ENCODE assay signal across 8 cellular contexts in genomic region chr22:43185860-43186261, GRCh38. TPM values are rescaled to one million over a fixed set of nuclear protein-coding genes. Genes with fewer than 3 reads are reported as not detected.
DNase-seq lines count a peak whose midpoint lies in the region; ATAC-seq and TF ChIP-seq lines count a peak whose summit lies in the region.

No MANE protein-coding gene starts in this region.

- no peak for ATAC-seq in foreskin keratinocyte
- ATAC-seq in HG03097 (IDR thresholded peaks at IDR 0.05; ENCODE audit: low FRiP score, unreplicated experiment): no peak
- ATAC-seq in GM19397 (IDR thresholded peaks at IDR 0.05; ENCODE audit: unreplicated experiment): no peak

- peak overlapping the region; percentile 71 to 96 (median 86) for H3K4me3 ChIP-seq in BLaER1 treated with 17β-estradiol and CSF1 and Interleukin-3, amounts not matched to agents 10 nM and 100 nM
- peak overlapping the region; percentile 92 for H3K4me3 ChIP-seq in WERI-Rb-1 (ENCODE audit: low read depth, low read length)
- peak overlapping the region; percentile 66 to 74 for H3K4me3 ChIP-seq in neutrophil (ENCODE audit: low read depth in 1 of 2, low read length in 1 of 2)

- H3K27ac ChIP-seq in BLaER1 treated with 17β-estradiol and CSF1 and Interleukin-3, amounts not matched to agents 10 nM and 100 nM: peak overlapping the region in 10 of 11 experiments; percentile 80 to 97 (median 90); a peak in 19 of 22 replicates
- H3K27ac ChIP-seq in WERI-Rb-1: no peak overlapping the region
- H3K27ac ChIP-seq in foreskin keratinocyte: peak overlapping the region; percentile 72
- no peak overlapping the region for H3K27ac ChIP-seq in neutrophil

- no peak for TF ChIP-seq CTCF in WERI-Rb-1 (IDR thresholded peaks at IDR 0.05; ENCODE audit: low read depth, low read length)
- no peak for TF ChIP-seq CTCF in foreskin keratinocyte (conservative IDR thresholded peaks at IDR 0.05)
- TF ChIP-seq CTCF in neutrophil (IDR thresholded peaks at IDR 0.05): no peak

- peaks cover 1 to 6% (median 5%) of the 10 kb centered on the region in 11 experiments; a peak in 17 of 22 replicates for H3K9me3 ChIP-seq in BLaER1 treated with 17β-estradiol and CSF1 and Interleukin-3, amounts not matched to agents 10 nM and 100 nM (replicated peaks in 1 of 11)
- H3K9me3 ChIP-seq in WERI-Rb-1 (ENCODE audit: severe bottlenecking): no peaks in the 10 kb centered on the region
- no peaks in the 10 kb centered on the region for H3K9me3 ChIP-seq in neutrophil

- DNase-seq in HT-29 (ENCODE audit: low spot score): peak; percentile 61
- no peak for DNase-seq in WERI-Rb-1
- DNase-seq in foreskin keratinocyte: peak in 1 of 2 donors; percentile 15
- DNase-seq in activated gamma-delta T cell (lab: John Stamatoyannopoulos, UW): no peak

- H4K20me1 ChIP-seq in BLaER1 treated with 17β-estradiol and CSF1 and Interleukin-3, amounts not matched to agents 10 nM and 100 nM: peaks cover 0 to 53% (median 48%) of the 10 kb centered on the region in 11 experiments; a peak in 18 of 22 replicates

- H3K36me3 ChIP-seq in BLaER1 treated with 17β-estradiol and CSF1 and Interleukin-3, amounts not matched to agents 10 nM and 100 nM: peaks cover 17 to 43% (median 29%) of the 10 kb centered on the region in 11 experiments
- H3K36me3 ChIP-seq in WERI-Rb-1 (peaks cover 15% of the 10 kb centered on the region), neutrophil (peaks cover 20% of the 10 kb centered on the region)

- peaks cover 28 to 38% (median 35%) of the 10 kb centered on the region in 10 experiments for H3K4me1 ChIP-seq in BLaER1 treated with 17β-estradiol and CSF1 and Interleukin-3, amounts not matched to agents 10 nM and 100 nM
- H3K4me1 ChIP-seq in foreskin keratinocyte (peaks cover 5% of the 10 kb centered on the region), neutrophil (ENCODE audit: control insufficient read depth in 1 of 2, insufficient read depth in 1 of 2, low read depth in 1 of 2, low read length in 1 of 2) (peaks cover 39 to 42% of the 10 kb centered on the region in 2 experiments)

- no peaks in the 10 kb centered on the region for H3K27me3 ChIP-seq in BLaER1 treated with 17β-estradiol and CSF1 and Interleukin-3, amounts not matched to agents 10 nM and 100 nM
- H3K27me3 ChIP-seq in WERI-Rb-1 (ENCODE audit: insufficient read depth, low read depth, severe bottlenecking) (no peaks in the 10 kb centered on the region), foreskin keratinocyte (no peaks in the 10 kb centered on the region), neutrophil (no peaks in the 10 kb centered on the region)

- H3K9ac ChIP-seq in BLaER1 treated with 17β-estradiol and CSF1 and Interleukin-3, amounts not matched to agents 10 nM and 100 nM: peak overlapping the region; percentile 83 to 98 (median 92)

- H3K4me2 ChIP-seq in BLaER1 treated with 17β-estradiol and CSF1 and Interleukin-3, amounts not matched to agents 10 nM and 100 nM: peak overlapping the region; percentile 84 to 99 (median 94)

RNA-seq across cellular contexts. Expression of gene TTLL12, which starts 1.1 kb away (rescaled TPM):
- 102 and 110 TPM in 2 replicates for total RNA-seq in HT-29 (2014; rRNA removed; shearing (Covaris generic))
- 70.2 and 72.5 TPM in 2 replicates for total RNA-seq in foreskin keratinocyte
- polyA plus RNA-seq in foreskin keratinocyte: 50.0 and 54.6 TPM in 2 replicates

RNA-seq across cellular contexts. Expression of gene TSPO, which starts 34.5 kb away (rescaled TPM):
- 516 and 532 TPM in 2 replicates for total RNA-seq in HT-29 (2014; rRNA removed; shearing (Covaris generic))
- 364 and 470 TPM in 2 replicates for total RNA-seq in foreskin keratinocyte
- 560 and 763 TPM in 2 replicates for polyA plus RNA-seq in foreskin keratinocyte

RNA-seq across cellular contexts. Expression of gene MCAT, which starts 42.7 kb away (rescaled TPM):
- total RNA-seq in HT-29 (2014; rRNA removed; shearing (Covaris generic)): 40.9 and 43.1 TPM in 2 replicates
- 15.9 and 16.7 TPM in 2 replicates for total RNA-seq in foreskin keratinocyte
- polyA plus RNA-seq in foreskin keratinocyte: 19.3 and 24.5 TPM in 2 replicates

Comparison
In these comparisons a context has a peak if more than half of its experiments do, and no peak if none do; other contexts are left out.
1. H3K27ac ChIP-seq: peak in BLaER1 treated with 17β-estradiol and CSF1 and Interleukin-3, amounts not matched to agents 10 nM and 100 nM (10 of 11) and foreskin keratinocyte (single experiment); none in WERI-Rb-1 (single experiment) and neutrophil (single experiment).
2. Peak in every context shown above with its lines, with median percentiles within 50 percentile points of each other: H3K4me3 ChIP-seq.